8 cellular contexts compared by ENCODE assay signal in genomic region chr19:7679771-7680605, GRCh38. TPM values are rescaled to one million over a fixed set of nuclear protein-coding genes. Genes with fewer than 3 reads are reported as not detected.
A peak's percentile ranks its signal among the peaks of the same experiment; 100 is the strongest.
DNase-seq lines count a peak whose midpoint lies in the region; ATAC-seq, FAIRE-seq and TF ChIP-seq lines count a peak whose summit lies in the region.

No MANE protein-coding gene starts in this region.

- TF ChIP-seq CTCF in A549 (IDR thresholded peaks at IDR 0.05) (no peak), HEK293 (tag by site-specific recombination; IDR thresholded peaks at IDR 0.05) (no peak), GM12878 (IDR thresholded peaks at IDR 0.05 in 2 of 3, conservative IDR thresholded peaks at IDR 0.05 in 1 of 3; ENCODE audit: control insufficient read depth in 2 of 3, extremely low read depth in 1 of 3, insufficient read depth in 1 of 3, low read depth in 3 of 3, low read length in 3 of 3) (no peak)

- TF ChIP-seq RAD21 in A549 (conservative IDR thresholded peaks at IDR 0.05 in 1 of 2, IDR thresholded peaks at IDR 0.05 in 1 of 2) (no peak), GM12878 (IDR thresholded peaks at IDR 0.05; ENCODE audit: insufficient read depth, low read depth, low read length) (no peak)

- TF ChIP-seq EP300 in A549 (IDR thresholded peaks at IDR 0.05): no peak
- TF ChIP-seq EP300 in GM12878 (IDR thresholded peaks at IDR 0.05; ENCODE audit: borderline replicate concordance in 1 of 2, control insufficient read depth in 1 of 2, low read depth in 2 of 2, low read length in 2 of 2): no peak

- H4K20me1 ChIP-seq in GM12878 (ENCODE audit: control insufficient read depth, insufficient read depth): no peaks in the 10 kb centered on the region

- POLR2A ChIA-PET in A549 (lab: Yijun Ruan, JAX): interaction anchor here (1.0 to 2.0 kb wide), 2 partner anchors 112 to 120 kb away, joined by 3 to 5 read pairs; no protein-coding TSS in a partner anchor
- POLR2A ChIA-PET in HEK293 (lab: Yijun Ruan, JAX): interaction anchor here (0.9 to 1.2 kb wide), 5 partner anchors 8 to 313 kb away, joined by 3 to 10 read pairs (median 3); partner anchors contain the start of gene RETN
- POLR2A ChIA-PET in GM12878 (lab: Charles Lee): interaction anchor here (1.4 to 1.9 kb wide), 2 partner anchors 19 to 120 kb away, joined by 9 to 10 read pairs; no protein-coding TSS in a partner anchor

- DNase-seq in A549 (ENCODE audit: low read depth in 1 of 2, low spot score in 1 of 2) (no peak), GM12878 (ENCODE audit: low read depth, low spot score) (no peak), NCI-H1105 (lab: John Stamatoyannopoulos, UW) (no peak), NCI-H446 treated with DMSO at 0.1 percent for 48 hours (lab: John Stamatoyannopoulos, UW) (no peak)

- H3K9ac ChIP-seq in GM12878 (ENCODE audit: control insufficient read depth, insufficient read depth, low read length): no peak overlapping the region; the same call in 1 of the 2 replicates

- H3K79me2 ChIP-seq in GM12878 (ENCODE audit: control insufficient read depth, insufficient read depth, low read length): peaks cover 23% of the 10 kb centered on the region

- no peak for FAIRE-seq in A549 (lab: Jason Lieb, UNC)
- no peak for FAIRE-seq in GM12878 (lab: Jason Lieb, UNC)

- H3K4me2 ChIP-seq in A549 (peak overlapping the region; percentile 100), GM12878 (ENCODE audit: control insufficient read depth, insufficient read depth) (peak overlapping the region; percentile 88)

- ATAC-seq in A549: no peak; a peak in 3 of 6 replicates
- ATAC-seq in GM12878: no peak
- ATAC-seq in HG02885 (IDR thresholded peaks at IDR 0.05; ENCODE audit: poor library complexity, unreplicated experiment): no peak
- no peak for ATAC-seq in GM19035 (IDR thresholded peaks at IDR 0.05; ENCODE audit: unreplicated experiment)

- CTCF ChIA-PET in A549 (lab: Yijun Ruan, JAX): interaction anchor here (0.6 to 3.2 kb wide), 32 partner anchors 9 to 581 kb away, joined by 3 to 45 read pairs (median 4); partner anchors contain the start of genes CD209 and RETN
- CTCF ChIA-PET in HEK293 (lab: Yijun Ruan, JAX): interaction anchor here (0.7 to 2.0 kb wide), 21 partner anchors 9 to 325 kb away, joined by 3 to 23 read pairs (median 6); partner anchors contain the start of gene RETN
- CTCF ChIA-PET in GM12878 (lab: Yijun Ruan, JAX): interaction anchor here (0.6 to 2.5 kb wide), 30 partner anchors 18 to 580 kb away, joined by 3 to 40 read pairs (median 5); partner anchors contain the start of genes CD209, MAP2K7, PET100 and SNAPC2

- H3K27ac ChIP-seq in A549 (peak overlapping the region; percentile 99), HEK293 (ENCODE audit: extremely low read depth, low read depth, low read length) (no peak overlapping the region), GM12878 (ENCODE audit: control insufficient read depth, insufficient read depth) (no peak overlapping the region), mesodermal cell (ENCODE audit: low read depth, low read length, severe bottlenecking) (no peak overlapping the region)

- H2AFZ ChIP-seq in GM12878 (ENCODE audit: control insufficient read depth, low read depth, low read length): peak overlapping the region; percentile 91

- H3K9me3 ChIP-seq in A549 (no peaks in the 10 kb centered on the region), HEK293 (ENCODE audit: control insufficient read depth, insufficient read depth, low read depth, low read length) (no peaks in the 10 kb centered on the region), GM12878 (replicated peaks; ENCODE audit: control insufficient read depth, insufficient read depth, low read length) (no peaks in the 10 kb centered on the region; the same call in 2 of the 3 replicates), mesodermal cell (ENCODE audit: control insufficient read depth, low read length) (no peaks in the 10 kb centered on the region)

- H3K4me1 ChIP-seq in A549 (peaks cover 10% of the 10 kb centered on the region; the same call in 2 of the 3 replicates), HEK293 (ENCODE audit: control insufficient read depth, insufficient read depth, low read length) (no peaks in the 10 kb centered on the region), GM12878 (ENCODE audit: control insufficient read depth, insufficient read depth, low read length) (peaks cover 44% of the 10 kb centered on the region), mesodermal cell (ENCODE audit: control insufficient read depth, insufficient read depth, low read length, poor library complexity, severe bottlenecking) (peaks cover 4% of the 10 kb centered on the region)

- intact Hi-C loops in GM12878 (cut with micrococcal nuclease; ENCODE audit: unreplicated experiment): loop anchor here (1.0 to 10.0 kb wide), 4 partner anchors 112 to 295 kb away; partner anchors contain the start of gene MAP2K7

- no TSS peak for BruUV-seq in GM12878 (replicated peaks; lab: Mats Ljungman, UMichigan)

- SMC1A ChIA-PET in GM12878 (lab: Charles Lee; ENCODE audit: uncharacterized antibody, unreplicated experiment): interaction anchor here (1.0 to 2.9 kb wide), 13 partner anchors 16 to 610 kb away, joined by 3 to 26 read pairs (median 3); partner anchors contain the start of genes FCER2 and ZNF557

- no peaks in the 10 kb centered on the region for H3K27me3 ChIP-seq in GM12878 (replicated peaks in 1 of 2; ENCODE audit: control insufficient read depth in 2 of 2, insufficient read depth in 2 of 2, low read length in 1 of 2)

- no peak for TF ChIP-seq POLR2A in A549 (IDR thresholded peaks at IDR 0.05; ENCODE audit: low read length)
- TF ChIP-seq POLR2A in GM12878 (IDR thresholded peaks at IDR 0.05; ENCODE audit: low read depth, low read length): no peak

- WGBS in A549 (ENCODE audit: missing lambda C conversion rate): 45% methylated on average over 17 of the region's 22 CpGs
- 43% methylated on average over 20 of the region's 22 CpGs for WGBS in GM12878 (ENCODE audit: insufficient coverage, insufficient replicate concordance, low lambda C conversion rate, missing lambda C conversion rate)
- WGBS in mesodermal cell (ENCODE audit: insufficient coverage in 2 of 2), 2 experiments: 58% methylated on average over 21 to 22 of the region's 22 CpGs

- in situ Hi-C loops in GM12878 (cut with MboI): loop anchor here (5.0 kb wide), 1 partner anchor 113 kb away; no protein-coding TSS in a partner anchor

- RAD21 ChIA-PET in GM12878 (lab: Charles Lee; ENCODE audit: unreplicated experiment): interaction anchor here (0.8 to 1.7 kb wide), 14 partner anchors 19 to 577 kb away, joined by 3 to 23 read pairs (median 4); partner anchors contain the start of genes FCER2 and SNAPC2

- H3K4me3 ChIP-seq in A549: peak overlapping the region; percentile 99
- H3K4me3 ChIP-seq in HEK293 (ENCODE audit: low read depth, low read length): peak overlapping the region; percentile 91
- H3K4me3 ChIP-seq in GM12878: peak overlapping the region; percentile 85; the same call in 1 of the 2 replicates
- H3K4me3 ChIP-seq in mesodermal cell (ENCODE audit: extremely low read depth, insufficient read depth, low read length, poor library complexity, severe bottlenecking): peak overlapping the region; percentile 89

- peaks cover 3 to 18% of the 10 kb centered on the region in 2 experiments; a peak in 2 of 3 replicates for H3K36me3 ChIP-seq in HEK293 (ENCODE audit: control insufficient read depth in 2 of 2, insufficient read depth in 1 of 2, low read length in 2 of 2)
- H3K36me3 ChIP-seq in GM12878 (ENCODE audit: control insufficient read depth in 2 of 2, insufficient read depth in 2 of 2, low read length in 1 of 2): peaks cover 0 to 3% of the 10 kb centered on the region in 2 experiments; a peak in 2 of 4 replicates
- H3K36me3 ChIP-seq in mesodermal cell (ENCODE audit: control insufficient read depth, insufficient read depth, low read length): peaks cover 23% of the 10 kb centered on the region

RNA-seq across cellular contexts. Expression of gene TRAPPC5, which starts 0.6 kb away (rescaled TPM):
- polyA plus RNA-seq in A549 (2011; rRNA removed) (23.8 and 31.6 TPM in 2 replicates), A549 (2017; fragmentation: RNase III; extraction: RNeasy Plus Mini Kit Qiagen cat#74134 plus additional on column Dnase treatment) (50.9 to 60.8 TPM (median 59.8 TPM) in 3 replicates), GM12878 (2011; rRNA removed) (20.7 and 58.1 TPM in 2 replicates), GM12878 (2014; fragmentation: Illumina TruSeq; extraction: Trizol) (0.78 and 7.1 TPM in 2 replicates), GM12878 (2014; fragmentation: Nextera tagmentation; extraction: Ambion mirVana) (10 to 100 TPM in 1 of 2 experiments, 1 to 10 TPM in 1; 4.2 to 22.5 TPM), GM12878 (2014; rRNA removed) (120 and 182 TPM in 2 replicates), GM12878 (2016; fragmentation: Nextera tagmentation; extraction: Ambion mirVana) (100 to 1,000 TPM; 197 to 210 TPM)
- 85.4 and 117 TPM in 2 replicates for polyA plus RNA-seq in A549 (2012; cell fraction: cytosol; rRNA removed)
- 33.9 and 87.2 TPM in 2 replicates for polyA plus RNA-seq in A549 (2012; cell fraction: nucleus; rRNA removed)
- 11.0 and 14.7 TPM in 2 replicates for polyA minus RNA-seq in A549 (2011; rRNA and poly(A)+ RNA removed)
- total RNA-seq in GM12878 (2013; cell fraction: nucleolus; rRNA removed): 23.6 and 30.6 TPM in 2 replicates
- total RNA-seq in GM12878 (2014; rRNA removed) (139 and 157 TPM in 2 replicates), GM12878 (2014; rRNA removed; fragmentation: Illumina TruSeq; extraction: Trizol) (35.6 and 49.6 TPM in 2 replicates), GM12878 (2021) (168 and 181 TPM in 2 replicates)
- polyA plus RNA-seq in GM12878 (2011; ENCODE audit: low read depth): 30.0 TPM
- 26.7 and 76.7 TPM in 2 replicates for polyA plus RNA-seq in GM12878 (2011; cell fraction: cytosol; rRNA removed)
- 40.0 and 59.6 TPM in 2 replicates for polyA plus RNA-seq in GM12878 (2011; cell fraction: nucleus; rRNA removed)
- polyA plus RNA-seq in GM12878 (2012): 129 and 198 TPM in 2 replicates
- 60.6 and 61.7 TPM in 2 replicates for polyA minus RNA-seq in GM12878 (2011; rRNA and poly(A)+ RNA removed)
- 34.7 and 43.8 TPM in 2 replicates for polyA minus RNA-seq in GM12878 (2011; cell fraction: cytosol; rRNA and poly(A)+ RNA removed)
- 5.2 and 20.9 TPM in 2 replicates for polyA minus RNA-seq in GM12878 (2011; cell fraction: nucleus; rRNA and poly(A)+ RNA removed)
- 46.7 TPM for polyA plus RNA-seq in mesodermal cell (2013, experiment 1 of 2)
- 39.8 TPM for polyA plus RNA-seq in mesodermal cell (2013, experiment 2 of 2)

RNA-seq across cellular contexts. Expression of gene MCEMP1, which starts 3.1 kb away (rescaled TPM):
- polyA plus RNA-seq in A549 (2011; rRNA removed) (0.05 and 0.17 TPM in 2 replicates), A549 (2017; fragmentation: RNase III; extraction: RNeasy Plus Mini Kit Qiagen cat#74134 plus additional on column Dnase treatment) (not detected in 3 replicates), GM12878 (2011; rRNA removed) (0.08 TPM in 1 of 2 replicates, not detected in the other), GM12878 (2014; fragmentation: Illumina TruSeq; extraction: Trizol) (0.37 TPM in 1 of 2 replicates, not detected in the other), GM12878 (2014; fragmentation: Nextera tagmentation; extraction: Ambion mirVana) (under 1 TPM; 0.26 to 0.55 TPM), GM12878 (2014; rRNA removed) (0.26 and 0.33 TPM in 2 replicates), GM12878 (2016; fragmentation: Nextera tagmentation; extraction: Ambion mirVana) (under 1 TPM in 1 of 2 experiments, not detected in 1; 0.09 TPM)
- polyA plus RNA-seq in A549 (2012; cell fraction: cytosol; rRNA removed): not detected in 2 replicates
- polyA plus RNA-seq in A549 (2012; cell fraction: nucleus; rRNA removed): not detected in 2 replicates
- not detected in 2 replicates for polyA minus RNA-seq in A549 (2011; rRNA and poly(A)+ RNA removed)
- not detected in 2 replicates for total RNA-seq in GM12878 (2013; cell fraction: nucleolus; rRNA removed)
- total RNA-seq in GM12878 (2014; rRNA removed) (0.16 and 0.23 TPM in 2 replicates), GM12878 (2014; rRNA removed; fragmentation: Illumina TruSeq; extraction: Trizol) (0.13 TPM in 1 of 2 replicates, not detected in the other), GM12878 (2021) (0.26 and 0.48 TPM in 2 replicates)
- not detected for polyA plus RNA-seq in GM12878 (2011; ENCODE audit: low read depth)
- polyA plus RNA-seq in GM12878 (2011; cell fraction: cytosol; rRNA removed): 0.08 and 0.25 TPM in 2 replicates
- polyA plus RNA-seq in GM12878 (2011; cell fraction: nucleus; rRNA removed): 0.10 and 0.23 TPM in 2 replicates
- polyA plus RNA-seq in GM12878 (2012): not detected in 2 replicates
- polyA minus RNA-seq in GM12878 (2011; rRNA and poly(A)+ RNA removed): 0.72 TPM in 1 of 2 replicates, not detected in the other
- not detected in 2 replicates for polyA minus RNA-seq in GM12878 (2011; cell fraction: cytosol; rRNA and poly(A)+ RNA removed)
- polyA minus RNA-seq in GM12878 (2011; cell fraction: nucleus; rRNA and poly(A)+ RNA removed): not detected in 2 replicates
- not detected for polyA plus RNA-seq in mesodermal cell (2013, experiment 1 of 2)
- polyA plus RNA-seq in mesodermal cell (2013, experiment 2 of 2): not detected

RNA-seq across cellular contexts. Expression of gene RETN, which starts 11.1 kb away (rescaled TPM):
- not detected in 2 replicates for polyA plus RNA-seq in A549 (2011; rRNA removed)
- polyA plus RNA-seq in A549 (2012; cell fraction: cytosol; rRNA removed): not detected in 2 replicates
- not detected in 2 replicates for polyA plus RNA-seq in A549 (2012; cell fraction: nucleus; rRNA removed)
- not detected in 3 replicates for polyA plus RNA-seq in A549 (2017; fragmentation: RNase III; extraction: RNeasy Plus Mini Kit Qiagen cat#74134 plus additional on column Dnase treatment)
- not detected in 2 replicates for polyA minus RNA-seq in A549 (2011; rRNA and poly(A)+ RNA removed)
- not detected in 2 replicates for total RNA-seq in GM12878 (2013; cell fraction: nucleolus; rRNA removed)
- total RNA-seq in GM12878 (2014; rRNA removed): not detected in 2 replicates
- total RNA-seq in GM12878 (2014; rRNA removed; fragmentation: Illumina TruSeq; extraction: Trizol): not detected in 2 replicates
- total RNA-seq in GM12878 (2021): not detected in 2 replicates
- not detected for polyA plus RNA-seq in GM12878 (2011; ENCODE audit: low read depth)
- polyA plus RNA-seq in GM12878 (2011; rRNA removed): not detected in 2 replicates
- polyA plus RNA-seq in GM12878 (2011; cell fraction: cytosol; rRNA removed): not detected in 2 replicates
- polyA plus RNA-seq in GM12878 (2011; cell fraction: nucleus; rRNA removed): not detected in 2 replicates
- not detected in 2 replicates for polyA plus RNA-seq in GM12878 (2012)
- 0.26 TPM in 1 of 2 replicates, not detected in the other for polyA plus RNA-seq in GM12878 (2014; fragmentation: Illumina TruSeq; extraction: Trizol)
- polyA plus RNA-seq in GM12878 (2014; fragmentation: Nextera tagmentation; extraction: Ambion mirVana): not detected
- polyA plus RNA-seq in GM12878 (2014; rRNA removed): not detected in 2 replicates
- not detected for polyA plus RNA-seq in GM12878 (2016; fragmentation: Nextera tagmentation; extraction: Ambion mirVana)
- polyA minus RNA-seq in GM12878 (2011; rRNA and poly(A)+ RNA removed): not detected in 2 replicates
- not detected in 2 replicates for polyA minus RNA-seq in GM12878 (2011; cell fraction: cytosol; rRNA and poly(A)+ RNA removed)
- polyA minus RNA-seq in GM12878 (2011; cell fraction: nucleus; rRNA and poly(A)+ RNA removed): not detected in 2 replicates
- not detected for polyA plus RNA-seq in mesodermal cell (2013, experiment 1 of 2)
- polyA plus RNA-seq in mesodermal cell (2013, experiment 2 of 2): not detected

RNA-seq across cellular contexts. Expression of gene FCER2, which starts 21.9 kb away (rescaled TPM):
- not detected in 2 replicates for polyA plus RNA-seq in A549 (2011; rRNA removed)
- polyA plus RNA-seq in A549 (2012; cell fraction: cytosol; rRNA removed): not detected in 2 replicates
- polyA plus RNA-seq in A549 (2012; cell fraction: nucleus; rRNA removed): not detected in 2 replicates
- not detected in 3 replicates for polyA plus RNA-seq in A549 (2017; fragmentation: RNase III; extraction: RNeasy Plus Mini Kit Qiagen cat#74134 plus additional on column Dnase treatment)
- not detected in 2 replicates for polyA minus RNA-seq in A549 (2011; rRNA and poly(A)+ RNA removed)
- 564 and 607 TPM in 2 replicates for total RNA-seq in GM12878 (2013; cell fraction: nucleolus; rRNA removed)
- 351 and 365 TPM in 2 replicates for total RNA-seq in GM12878 (2014; rRNA removed)
- total RNA-seq in GM12878 (2014; rRNA removed; fragmentation: Illumina TruSeq; extraction: Trizol): 218 and 223 TPM in 2 replicates
- 359 and 362 TPM in 2 replicates for total RNA-seq in GM12878 (2021)
- 318 TPM for polyA plus RNA-seq in GM12878 (2011; ENCODE audit: low read depth)
- 170 and 363 TPM in 2 replicates for polyA plus RNA-seq in GM12878 (2011; rRNA removed)
- polyA plus RNA-seq in GM12878 (2011; cell fraction: cytosol; rRNA removed): 431 and 568 TPM in 2 replicates
- 453 and 458 TPM in 2 replicates for polyA plus RNA-seq in GM12878 (2011; cell fraction: nucleus; rRNA removed)
- 547 and 639 TPM in 2 replicates for polyA plus RNA-seq in GM12878 (2012)
- polyA plus RNA-seq in GM12878 (2014; fragmentation: Illumina TruSeq; extraction: Trizol): 155 and 247 TPM in 2 replicates
- polyA plus RNA-seq in GM12878 (2014; fragmentation: Nextera tagmentation; extraction: Ambion mirVana): 10 to 100 TPM; 44.0 to 53.3 TPM
- 424 and 451 TPM in 2 replicates for polyA plus RNA-seq in GM12878 (2014; rRNA removed)
- polyA plus RNA-seq in GM12878 (2016; fragmentation: Nextera tagmentation; extraction: Ambion mirVana): 100 to 1,000 TPM; 214 to 235 TPM
- 176 and 326 TPM in 2 replicates for polyA minus RNA-seq in GM12878 (2011; rRNA and poly(A)+ RNA removed)
- 118 and 125 TPM in 2 replicates for polyA minus RNA-seq in GM12878 (2011; cell fraction: cytosol; rRNA and poly(A)+ RNA removed)
- 98.0 and 111 TPM in 2 replicates for polyA minus RNA-seq in GM12878 (2011; cell fraction: nucleus; rRNA and poly(A)+ RNA removed)
- not detected for polyA plus RNA-seq in mesodermal cell (2013, experiment 1 of 2)
- polyA plus RNA-seq in mesodermal cell (2013, experiment 2 of 2): not detected

RNA-seq across cellular contexts. Expression of gene STXBP2, which starts 43.1 kb away (rescaled TPM):
- polyA plus RNA-seq in A549 (2011; rRNA removed): 44.4 and 47.2 TPM in 2 replicates
- polyA plus RNA-seq in A549 (2012; cell fraction: cytosol; rRNA removed): 57.5 and 63.0 TPM in 2 replicates
- 163 and 178 TPM in 2 replicates for polyA plus RNA-seq in A549 (2012; cell fraction: nucleus; rRNA removed)
- 39.4 to 47.6 TPM (median 41.4 TPM) in 3 replicates for polyA plus RNA-seq in A549 (2017; fragmentation: RNase III; extraction: RNeasy Plus Mini Kit Qiagen cat#74134 plus additional on column Dnase treatment)
- polyA minus RNA-seq in A549 (2011; rRNA and poly(A)+ RNA removed): 129 and 144 TPM in 2 replicates
- total RNA-seq in GM12878 (2013; cell fraction: nucleolus; rRNA removed): 72.6 and 93.2 TPM in 2 replicates
- 38.9 and 48.5 TPM in 2 replicates for total RNA-seq in GM12878 (2014; rRNA removed)
- total RNA-seq in GM12878 (2014; rRNA removed; fragmentation: Illumina TruSeq; extraction: Trizol): 27.2 and 27.4 TPM in 2 replicates
- total RNA-seq in GM12878 (2021): 106 and 111 TPM in 2 replicates
- 75.4 TPM for polyA plus RNA-seq in GM12878 (2011; ENCODE audit: low read depth)
- polyA plus RNA-seq in GM12878 (2011; rRNA removed): 52.5 and 74.3 TPM in 2 replicates
- polyA plus RNA-seq in GM12878 (2011; cell fraction: cytosol; rRNA removed): 67.0 and 97.4 TPM in 2 replicates
- 391 and 432 TPM in 2 replicates for polyA plus RNA-seq in GM12878 (2011; cell fraction: nucleus; rRNA removed)
- 121 and 140 TPM in 2 replicates for polyA plus RNA-seq in GM12878 (2012)
- 23.3 and 43.9 TPM in 2 replicates for polyA plus RNA-seq in GM12878 (2014; fragmentation: Illumina TruSeq; extraction: Trizol)
- polyA plus RNA-seq in GM12878 (2014; fragmentation: Nextera tagmentation; extraction: Ambion mirVana): 10 to 100 TPM in 1 of 2 experiments, 1 to 10 TPM in 1; 2.6 to 11.9 TPM
- polyA plus RNA-seq in GM12878 (2014; rRNA removed): 103 and 119 TPM in 2 replicates
- 10 to 100 TPM; 95.3 to 96.5 TPM for polyA plus RNA-seq in GM12878 (2016; fragmentation: Nextera tagmentation; extraction: Ambion mirVana)
- polyA minus RNA-seq in GM12878 (2011; rRNA and poly(A)+ RNA removed): 265 and 650 TPM in 2 replicates
- 52.2 and 53.7 TPM in 2 replicates for polyA minus RNA-seq in GM12878 (2011; cell fraction: cytosol; rRNA and poly(A)+ RNA removed)
- polyA minus RNA-seq in GM12878 (2011; cell fraction: nucleus; rRNA and poly(A)+ RNA removed): 109 and 189 TPM in 2 replicates
- polyA plus RNA-seq in mesodermal cell (2013, experiment 1 of 2): 30.9 TPM
- 23.9 TPM for polyA plus RNA-seq in mesodermal cell (2013, experiment 2 of 2)

Comparison
In these comparisons a context has a peak if more than half of its experiments do, and no peak if none do; other contexts are left out.
1. H3K27ac ChIP-seq: peak in A549 (2 of 2); none in HEK293 (single experiment), GM12878 (single experiment) and mesodermal cell (single experiment).
2. Peak in every context shown above with its lines, with median percentiles within 50 percentile points of each other: H3K4me3 ChIP-seq.